Comparison of ENCODE assay signal across 8 cellular contexts in the genomic region with DNA sequence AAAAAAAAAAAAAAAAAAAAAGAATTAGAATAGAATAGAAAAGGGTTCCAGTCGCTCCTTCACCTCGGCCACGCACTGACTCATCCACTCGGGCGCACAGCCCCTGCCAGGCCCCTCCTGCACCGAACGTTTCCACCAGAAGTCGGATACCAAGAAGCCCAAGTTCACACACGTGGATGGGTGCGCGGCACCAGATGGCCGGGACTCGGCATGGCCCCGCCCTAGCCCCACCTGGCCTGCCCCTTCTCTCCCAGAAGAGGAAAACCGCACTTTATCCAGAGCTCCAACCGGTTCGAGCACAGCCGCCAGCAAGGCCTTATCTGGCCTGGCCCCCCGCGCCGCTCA. TPM values are rescaled to one million over a fixed set of nuclear protein-coding genes. Genes with fewer than 3 reads are reported as not detected.
DNase-seq lines count a peak whose midpoint lies in the region; ATAC-seq and TF ChIP-seq lines count a peak whose summit lies in the region.

No MANE protein-coding gene starts in this region.

- H3K4me3 ChIP-seq in ACC112 (ENCODE audit: low read depth, low read length) (0 out of 2 replicates have a peak overlapping the region, but pooled peaks have one; percentile 68), HFF-Myc (replicated peaks; ENCODE audit: low read depth, low read length) (peak overlapping the region; percentile 31)

- peaks cover 27% of the 10 kb centered on the region for H3K4me1 Mint-ChIP-seq in activated naive CD4-positive, alpha-beta T cell treated with anti-CD3 and anti-CD28 coated beads, Interleukin-2, amount 50 U/mL, for 24 hours
- H3K4me1 Mint-ChIP-seq in mesothelial cell of epicardium (peaks cover 21% of the 10 kb centered on the region), endothelial cell (ENCODE audit: unreplicated experiment) (no peaks in the 10 kb centered on the region)

- no peak overlapping the region for H3K27ac ChIP-seq in ACC112 (ENCODE audit: low read depth, low read length)

- no peaks in the 10 kb centered on the region for H3K36me3 ChIP-seq in ACC112 (ENCODE audit: insufficient read depth, low read length)

- TF ChIP-seq CTCF in HFF-Myc (IDR thresholded peaks at IDR 0.05; ENCODE audit: low read depth, low read length, missing control alignments) (no peak), mesothelial cell of epicardium (IDR thresholded peaks at IDR 0.05; ENCODE audit: unreplicated experiment) (no peak), endothelial cell (IDR thresholded peaks at IDR 0.05; ENCODE audit: unreplicated experiment) (no peak)

- H3K4me1 ChIP-seq in ACC112 (ENCODE audit: control insufficient read depth, insufficient read depth, low read length, unreplicated experiment) = no peaks in the 10 kb centered on the region

- no peaks in the 10 kb centered on the region for H3K79me2 ChIP-seq in ACC112 (ENCODE audit: control insufficient read depth, insufficient read depth, low read length, unreplicated experiment)

- DNase-seq in HFF-Myc (ENCODE audit: extremely low read depth, low read depth) (no peak), mesothelial cell of epicardium (ENCODE audit: low spot score in 2 of 2, unreplicated experiment in 2 of 2) (no peak), NCI-H2171 (lab: John Stamatoyannopoulos, UW) (no peak), GM19240 (ENCODE audit: insufficient read length, low spot score) (no peak), endothelial cell (ENCODE audit: low spot score) (no peak)

- peak overlapping the region; percentile 79 for H3K4me3 Mint-ChIP-seq in activated naive CD4-positive, alpha-beta T cell treated with anti-CD3 and anti-CD28 coated beads, Interleukin-2, amount 50 U/mL, for 24 hours
- H3K4me3 Mint-ChIP-seq in mesothelial cell of epicardium (peak overlapping the region; percentile 58), endothelial cell (ENCODE audit: unreplicated experiment) (no peak overlapping the region)

- no peak overlapping the region for H3K27ac Mint-ChIP-seq in activated naive CD4-positive, alpha-beta T cell treated with anti-CD3 and anti-CD28 coated beads, Interleukin-2, amount 50 U/mL, for 24 hours
- H3K27ac Mint-ChIP-seq in mesothelial cell of epicardium = no peak overlapping the region
- no peak overlapping the region for H3K27ac Mint-ChIP-seq in endothelial cell (ENCODE audit: unreplicated experiment)

- peaks cover 8% of the 10 kb centered on the region for H3K27me3 ChIP-seq in ACC112 (ENCODE audit: insufficient read depth, low read length)

- ATAC-seq in HG03565 (IDR thresholded peaks at IDR 0.05; ENCODE audit: unreplicated experiment) = no peak

- H3K36me3 Mint-ChIP-seq in activated naive CD4-positive, alpha-beta T cell treated with anti-CD3 and anti-CD28 coated beads, Interleukin-2, amount 50 U/mL, for 24 hours = no peaks in the 10 kb centered on the region
- H3K36me3 Mint-ChIP-seq in mesothelial cell of epicardium (no peaks in the 10 kb centered on the region), endothelial cell (ENCODE audit: low read depth, unreplicated experiment) (no peaks in the 10 kb centered on the region)

- H3K9me3 Mint-ChIP-seq in activated naive CD4-positive, alpha-beta T cell treated with anti-CD3 and anti-CD28 coated beads, Interleukin-2, amount 50 U/mL, for 24 hours = no peaks in the 10 kb centered on the region
- no peaks in the 10 kb centered on the region for H3K9me3 Mint-ChIP-seq in mesothelial cell of epicardium
- H3K9me3 Mint-ChIP-seq in endothelial cell (ENCODE audit: unreplicated experiment) = no peaks in the 10 kb centered on the region

- H3K27me3 Mint-ChIP-seq in activated naive CD4-positive, alpha-beta T cell treated with anti-CD3 and anti-CD28 coated beads, Interleukin-2, amount 50 U/mL, for 24 hours = peaks cover 11% of the 10 kb centered on the region
- H3K27me3 Mint-ChIP-seq in mesothelial cell of epicardium (ENCODE audit: low read depth) (peaks cover 65% of the 10 kb centered on the region), endothelial cell (ENCODE audit: unreplicated experiment) (peaks cover 27% of the 10 kb centered on the region)

- H2AFZ ChIP-seq in ACC112 (ENCODE audit: low read length, unreplicated experiment) = no peak overlapping the region

RNA-seq across cellular contexts. Expression of a gene that starts 5.9 kb away (rescaled TPM):
- total RNA-seq in mesothelial cell of epicardium = 23.4 to 25.1 TPM (median 24.0 TPM) in 3 replicates
- 0.23 TPM for total RNA-seq in endothelial cell (ENCODE audit: unreplicated experiment)

RNA-seq across cellular contexts. Expression of a gene that starts 20.0 kb away (rescaled TPM):
- 4.3 to 5.2 TPM (median 4.9 TPM) in 3 replicates for total RNA-seq in mesothelial cell of epicardium
- 0.08 TPM for total RNA-seq in endothelial cell (ENCODE audit: unreplicated experiment)

RNA-seq across cellular contexts. Expression of a gene that starts 35.4 kb away (rescaled TPM):
- total RNA-seq in mesothelial cell of epicardium (52.1 to 55.6 TPM (median 52.2 TPM) in 3 replicates), endothelial cell (ENCODE audit: unreplicated experiment) (31.1 TPM)

RNA-seq across cellular contexts. Expression of a gene that starts 38.3 kb away (rescaled TPM):
- total RNA-seq in mesothelial cell of epicardium = 18.5 to 21.7 TPM (median 19.5 TPM) in 3 replicates
- 20.4 TPM for total RNA-seq in endothelial cell (ENCODE audit: unreplicated experiment)

RNA-seq across cellular contexts. Expression of a gene that starts 46.3 kb away (rescaled TPM):
- total RNA-seq in mesothelial cell of epicardium (1.2 to 1.7 TPM (median 1.2 TPM) in 3 replicates), endothelial cell (ENCODE audit: unreplicated experiment) (not detected)

Comparison
In these comparisons a context has a peak if more than half of its experiments do, and no peak if none do; other contexts are left out.
1. RNA of a gene that starts 5.9 kb away (total RNA-seq): 23.4 to 25.1 TPM in mesothelial cell of epicardium; 0.23 TPM in endothelial cell (single experiment); every median in the first group is over 10 times any median in the second.